In the genomic region with DNA sequence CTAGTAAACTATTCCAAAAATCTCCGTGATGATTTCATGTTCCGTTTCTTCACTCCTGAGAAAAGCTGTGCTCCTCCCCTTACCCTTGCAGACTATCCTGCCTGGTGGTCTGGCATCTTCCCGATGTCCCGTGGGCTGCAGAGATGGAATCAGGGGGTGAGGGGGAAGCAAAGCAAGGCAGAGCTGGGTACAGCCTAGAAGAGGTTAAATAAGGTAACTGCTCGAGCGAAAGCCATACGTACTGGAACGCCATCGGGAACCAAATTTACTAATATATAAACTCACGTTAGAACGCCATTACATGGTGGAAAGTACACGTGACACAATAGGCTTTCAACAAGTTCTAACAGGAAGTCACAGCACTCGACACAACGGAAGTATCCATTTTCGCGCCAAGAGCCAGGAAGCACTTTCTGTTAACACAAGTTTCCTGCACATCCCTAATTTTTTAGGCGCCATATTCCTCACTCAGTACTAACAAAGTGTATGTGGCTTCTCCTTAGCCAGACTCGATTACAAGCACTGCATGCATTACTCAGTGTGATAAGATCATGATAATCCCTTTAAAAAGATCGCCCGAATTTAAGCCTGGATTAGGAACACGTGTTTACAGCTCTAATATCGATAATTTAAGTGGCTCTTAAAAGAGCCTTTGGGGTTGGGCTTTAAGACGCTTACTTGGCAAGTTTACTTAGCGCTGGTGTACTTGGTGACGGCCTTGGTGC, we compare ENCODE assay signal across 8 cellular contexts.
A peak's percentile ranks its signal among the peaks of the same experiment; 100 is the strongest.
DNase-seq lines count a peak whose midpoint lies in the region; FAIRE-seq and TF ChIP-seq lines count a peak whose summit lies in the region.

No MANE protein-coding gene starts in this region.

- DNase-seq in AG04449 (ENCODE audit: low read depth, low spot score) (peak; percentile 49), M059J (ENCODE audit: low read depth) (peak; percentile 96), RPMI8226 (peak; percentile 94), frontal cortex (ENCODE audit: low spot score in 2 of 2) (peak; percentile 32 to 39), occipital lobe (lab: John Stamatoyannopoulos, UW) (peak; percentile 46), chondrocyte (ENCODE audit: low spot score) (no peak)
- DNase-seq in activated effector memory CD4-positive, alpha-beta T cell treated with Interleukin-2 at 50 U/mL for 16 hours = peak; percentile 57

- H3K4me3 ChIP-seq in AG04449 (ENCODE audit: low read depth, low read length) = peak overlapping the region; percentile 88

- H3K4me3 Mint-ChIP-seq in chondrocyte (ENCODE audit: unreplicated experiment) = no peak overlapping the region

- no peaks in the 10 kb centered on the region for H3K9me3 Mint-ChIP-seq in chondrocyte (ENCODE audit: low read depth)

- TF ChIP-seq CTCF in AG04449 (IDR thresholded peaks at IDR 0.05; ENCODE audit: insufficient read depth, low read length, missing control alignments) = no peak
- TF ChIP-seq CTCF in chondrocyte (IDR thresholded peaks at IDR 0.05) = no peak

- CTCF ChIA-PET in AG04449 (lab: Yijun Ruan, JAX) = interaction anchor here (0.7 to 5.0 kb wide), 9 partner anchors 11 to 1119 kb away, joined by 3 to 34 read pairs (median 4); partner anchors contain the start of gene ABT1

- POLR2A ChIA-PET in AG04449 (lab: Yijun Ruan, JAX) = interaction anchor here (0.6 to 7.0 kb wide), 11 partner anchors 13 to 947 kb away, joined by 3 to 152 read pairs (median 11); partner anchors contain the start of gene ZNF165

- TF ChIP-seq POLR2A in GM19099 (IDR thresholded peaks at IDR 0.05; ENCODE audit: extremely low read depth, insufficient read length, low read depth) = peak; percentile 87

- FAIRE-seq in frontal cortex (lab: Jason Lieb, UNC) = no peak

- no peaks in the 10 kb centered on the region for H3K27me3 Mint-ChIP-seq in chondrocyte (ENCODE audit: low read depth)

- no peak overlapping the region for H3K27ac Mint-ChIP-seq in chondrocyte (ENCODE audit: unreplicated experiment)

- peaks cover 22% of the 10 kb centered on the region for H3K4me1 Mint-ChIP-seq in chondrocyte (ENCODE audit: low read depth)

- H3K36me3 Mint-ChIP-seq in chondrocyte (ENCODE audit: low read depth) = no peaks in the 10 kb centered on the region
